In genomic region chr12:32477714-32478113, GRCh38 we compare ENCODE assay signal across 20 cellular contexts.
A peak's percentile ranks its signal among the peaks of the same experiment; 100 is the strongest.
DNase-seq lines count a peak whose midpoint lies in the region; ATAC-seq and TF ChIP-seq lines count a peak whose summit lies in the region.
"Had no signal": no experiment of that assay in that cellular context is flagged by ENCODE, and none has a peak within 500 bp of the region (broad histone marks: within the 10 kb centered on the region; RNA-seq: fewer than 3 reads in every experiment).

No MANE protein-coding gene starts in this region.

- H3F3A ChIP-seq in DOHH2 (ENCODE audit: control insufficient read depth, insufficient read depth), result peaks cover 20% of the 10 kb centered on the region
- H3F3A ChIP-seq in neural progenitor cell (ENCODE audit: low read depth), result peaks cover 6% of the 10 kb centered on the region

- in situ Hi-C loops in astrocyte of the cerebellum (cut with HindIII; ENCODE audit: low sequenced_read_pairs), result no loop called here

- H3K36me3 ChIP-seq in DOHH2 (ENCODE audit: control insufficient read depth, low read length) (no peaks in the 10 kb centered on the region), neural progenitor cell (no peaks in the 10 kb centered on the region), mucosa of descending colon (ENCODE audit: low read depth) (no peaks in the 10 kb centered on the region)
- H3K36me3 ChIP-seq: right lobe of liver, upper lobe of right lung had no signal

- H3K36me3 Mint-ChIP-seq in neural progenitor cell (no peaks in the 10 kb centered on the region), immature natural killer cell (no peaks in the 10 kb centered on the region)
- H3K36me3 Mint-ChIP-seq: activated naive CD8-positive, alpha-beta T cell treated with anti-CD3 and anti-CD28 coated beads for 36 hours had no signal

- H3K27me3 ChIP-seq in DOHH2 (ENCODE audit: control insufficient read depth, low read length) (no peaks in the 10 kb centered on the region), neural progenitor cell (no peaks in the 10 kb centered on the region)
- H3K27me3 ChIP-seq: right lobe of liver, upper lobe of right lung had no signal

- H3K4me1 Mint-ChIP-seq in neural progenitor cell, result peaks cover 6% of the 10 kb centered on the region
- peaks cover 10 to 13% of the 10 kb centered on the region in 2 donors for H3K4me1 Mint-ChIP-seq in immature natural killer cell
- H3K4me1 Mint-ChIP-seq: stimulated activated naive CD8-positive, alpha-beta T cell treated with anti-CD3 and anti-CD28 coated beads, Interleukin-15, amount 100 ng/mL, for 72 hours had no signal

- H3K9me3 ChIP-seq in DOHH2 (ENCODE audit: control insufficient read depth, insufficient read depth, low read length) (no peaks in the 10 kb centered on the region), neural progenitor cell (ENCODE audit: low read depth) (no peaks in the 10 kb centered on the region), mucosa of descending colon (no peaks in the 10 kb centered on the region)
- H3K9me3 ChIP-seq: right lobe of liver, upper lobe of right lung had no signal

- H2AFZ ChIP-seq in neural progenitor cell (replicated peaks), result no peak overlapping the region

- H3K4me2 ChIP-seq in DOHH2 (ENCODE audit: low read length), result peak overlapping the region; percentile 69
- H3K4me2 ChIP-seq in neural progenitor cell, result peak overlapping the region; percentile 50
- H3K4me2 ChIP-seq: KMS-11 had no signal

- no peak overlapping the region for H3K4me3 Mint-ChIP-seq in neural progenitor cell
- H3K4me3 Mint-ChIP-seq in immature natural killer cell, result no peak overlapping the region
- H3K4me3 Mint-ChIP-seq: activated naive CD8-positive, alpha-beta T cell treated with anti-CD3 and anti-CD28 coated beads for 36 hours; activated T-cell treated with anti-CD3 and anti-CD28 coated beads, Interleukin-2, amount 50 U/mL, for 72 hours; stimulated activated naive CD8-positive, alpha-beta T cell treated with anti-CD3 and anti-CD28 coated beads, Interleukin-15, amount 100 ng/mL, for 72 hours had no signal

- peak overlapping the region; percentile 7 for H3K27ac Mint-ChIP-seq in neural progenitor cell
- H3K27ac Mint-ChIP-seq in immature natural killer cell, result no peak overlapping the region
- H3K27ac Mint-ChIP-seq: activated naive CD8-positive, alpha-beta T cell treated with anti-CD3 and anti-CD28 coated beads for 36 hours; activated T-cell treated with anti-CD3 and anti-CD28 coated beads, Interleukin-2, amount 50 U/mL, for 72 hours; stimulated activated naive CD8-positive, alpha-beta T cell treated with anti-CD3 and anti-CD28 coated beads, Interleukin-15, amount 100 ng/mL, for 72 hours had no signal

- no peak for ATAC-seq in mucosa of descending colon
- ATAC-seq: activated T-cell treated with anti-CD3 and anti-CD28 coated beads, Interleukin-2, amount 50 U/mL, for 72 hours; left ventricle myocardium superior; right lobe of liver; stimulated activated naive CD8-positive, alpha-beta T cell treated with anti-CD3 and anti-CD28 coated beads, Interleukin-15, amount 100 ng/mL, for 72 hours; upper lobe of right lung had no signal

- intact Hi-C loops in mucosa of descending colon (cut with DNase I, micrococcal nuclease), result no loop called here

- no peaks in the 10 kb centered on the region for H3K9me3 Mint-ChIP-seq in neural progenitor cell
- peaks cover 0 to 3% (median 0%) of the 10 kb centered on the region in 6 donors for H3K9me3 Mint-ChIP-seq in immature natural killer cell
- H3K9me3 Mint-ChIP-seq: activated naive CD8-positive, alpha-beta T cell treated with anti-CD3 and anti-CD28 coated beads for 36 hours; activated T-cell treated with anti-CD3 and anti-CD28 coated beads, Interleukin-2, amount 50 U/mL, for 72 hours; stimulated activated naive CD8-positive, alpha-beta T cell treated with anti-CD3 and anti-CD28 coated beads, Interleukin-15, amount 100 ng/mL, for 72 hours had no signal

- H3K9me2 ChIP-seq in DOHH2 (replicated peaks; ENCODE audit: control insufficient read depth, low read length), result no peaks in the 10 kb centered on the region

- H3K4me3 ChIP-seq in DOHH2 (ENCODE audit: low read length) (peak overlapping the region; percentile 40), astrocyte of the cerebellum (ENCODE audit: low read depth, low read length) (no peak overlapping the region), neural progenitor cell (no peak overlapping the region), mucosa of descending colon (no peak overlapping the region)
- H3K4me3 ChIP-seq: right lobe of liver, upper lobe of right lung had no signal

- H4K20me1 ChIP-seq in DOHH2 (ENCODE audit: control insufficient read depth, insufficient read depth, low read depth, low read length) (no peaks in the 10 kb centered on the region), neural progenitor cell (ENCODE audit: low read depth) (no peaks in the 10 kb centered on the region)

- H3K27me3 Mint-ChIP-seq in neural progenitor cell (ENCODE audit: insufficient read depth, low read depth), result no peaks in the 10 kb centered on the region
- H3K27me3 Mint-ChIP-seq in immature natural killer cell (ENCODE audit: low read depth in 3 of 3), result peaks cover 0 to 2% (median 0%) of the 10 kb centered on the region in 3 donors
- H3K27me3 Mint-ChIP-seq: activated naive CD8-positive, alpha-beta T cell treated with anti-CD3 and anti-CD28 coated beads for 36 hours; stimulated activated naive CD8-positive, alpha-beta T cell treated with anti-CD3 and anti-CD28 coated beads, Interleukin-15, amount 100 ng/mL, for 72 hours had no signal

- no peaks in the 10 kb centered on the region for H3K79me2 ChIP-seq in DOHH2 (ENCODE audit: control insufficient read depth, low read length)
- H3K79me2 ChIP-seq in neural progenitor cell (ENCODE audit: low read depth), result peaks cover 12% of the 10 kb centered on the region

- no peak overlapping the region for H3K9ac ChIP-seq in neural progenitor cell
- H3K9ac ChIP-seq: KMS-11 had no signal

- TF ChIP-seq CTCF in DOHH2 (IDR thresholded peaks at IDR 0.05; ENCODE audit: low read depth, low read length, poor library complexity, severe bottlenecking), result no peak
- TF ChIP-seq CTCF in astrocyte of the cerebellum (IDR thresholded peaks at IDR 0.05; ENCODE audit: low read depth, low read length, missing control alignments), result no peak
- no peak for TF ChIP-seq CTCF in neural progenitor cell (IDR thresholded peaks at IDR 0.05)
- no peak for TF ChIP-seq CTCF in mucosa of descending colon (IDR thresholded peaks at IDR 0.05)

- H3K27ac ChIP-seq in DOHH2 (ENCODE audit: low read depth, low read length) (peak overlapping the region; percentile 64), neural progenitor cell (peak overlapping the region; percentile 68)
- H3K27ac ChIP-seq: KMS-11, right lobe of liver had no signal

- DNase-seq in NCI-H446 treated with DMSO at 0.1 percent for 48 hours (lab: John Stamatoyannopoulos, UW), result peak; percentile 70
- DNase-seq in astrocyte of the cerebellum (ENCODE audit: low read depth), result peak; percentile 33
- no peak for DNase-seq in neural progenitor cell (ENCODE audit: low spot score)
- DNase-seq in HuH-7 (ENCODE audit: low spot score), result no peak
- DNase-seq in mucosa of descending colon, result no peak
- DNase-seq in NAMALWA (ENCODE audit: low spot score), result no peak
- DNase-seq in immature natural killer cell, result no peak
- DNase-seq: activated CD8-positive, alpha-beta memory T cell treated with anti-CD3 and anti-CD28 coated beads for 24 hours; activated naive CD8-positive, alpha-beta T cell treated with anti-CD3 and anti-CD28 coated beads for 36 hours; activated T-cell treated with anti-CD3 and anti-CD28 coated beads, Interleukin-2, amount 50 U/mL, for 72 hours; dermis blood vessel endothelial cell; left ventricle myocardium superior; NCI-H1092; NCI-H226; right lobe of liver; SIG-M5; stimulated activated naive CD8-positive, alpha-beta T cell treated with anti-CD3 and anti-CD28 coated beads, Interleukin-15, amount 100 ng/mL, for 72 hours; upper lobe of right lung had no signal

- H3K4me1 ChIP-seq in DOHH2 (ENCODE audit: control insufficient read depth, low read length) (peaks cover 66% of the 10 kb centered on the region), neural progenitor cell (peaks cover 20% of the 10 kb centered on the region), mucosa of descending colon (ENCODE audit: low read depth) (no peaks in the 10 kb centered on the region)

Comparison
In these comparisons a context has a peak if more than half of its experiments do, and no peak if none do; other contexts are left out.
1. DNase-seq: peak in NCI-H446 treated with DMSO at 0.1 percent for 48 hours (single experiment) and astrocyte of the cerebellum (single experiment); none in neural progenitor cell (single experiment), HuH-7 (single experiment), mucosa of descending colon (0 of 3), NAMALWA (single experiment) and immature natural killer cell (0 of 3).